16 cellular contexts compared by ENCODE assay signal in genomic region chr18:23827681-23828080, GRCh38.
DNase-seq lines count a peak whose midpoint lies in the region; ATAC-seq and TF ChIP-seq lines count a peak whose summit lies in the region.
"Had no signal": no experiment of that assay in that cellular context is flagged by ENCODE, and none has a peak within 500 bp of the region (broad histone marks: within the 10 kb centered on the region; RNA-seq: fewer than 3 reads in every experiment).

No MANE protein-coding gene starts in this region.

- TF ChIP-seq EP300 in Ishikawa (IDR thresholded peaks at IDR 0.05; ENCODE audit: borderline replicate concordance) (peak; percentile 70; the same call in 1 of the 2 replicates), upper lobe of left lung (IDR thresholded peaks at IDR 0.05) (no peak)

- H3K4me1 Mint-ChIP-seq in MCF 10A (ENCODE audit: insufficient read depth, unreplicated experiment) (peaks cover 52% of the 10 kb centered on the region), chondrocyte (ENCODE audit: low read depth) (peaks cover 39% of the 10 kb centered on the region)

- no peak for TF ChIP-seq POLR2A in upper lobe of left lung (IDR thresholded peaks at IDR 0.05)

- intact Hi-C loops in MCF 10A (cut with micrococcal nuclease): no loop called here

- H3K27ac Mint-ChIP-seq in MCF 10A (ENCODE audit: low read depth, unreplicated experiment) (peak overlapping the region; percentile 90), chondrocyte (ENCODE audit: unreplicated experiment) (no peak overlapping the region)

- H3K4me3 ChIP-seq in ACC112 (ENCODE audit: low read depth, low read length): no peak overlapping the region
- no peak overlapping the region for H3K4me3 ChIP-seq in upper lobe of left lung
- H3K4me3 ChIP-seq in coronary artery: no peak overlapping the region
- H3K4me3 ChIP-seq: SJSA1 had no signal

- no peaks in the 10 kb centered on the region for H3K9me3 ChIP-seq in upper lobe of left lung
- H3K9me3 ChIP-seq: SJSA1 had no signal

- H3K36me3 ChIP-seq in ACC112 (ENCODE audit: insufficient read depth, low read length) (no peaks in the 10 kb centered on the region), upper lobe of left lung (no peaks in the 10 kb centered on the region)
- H3K36me3 ChIP-seq: SJSA1 had no signal

- no peak for TF ChIP-seq RAD21 in Ishikawa (IDR thresholded peaks at IDR 0.05; ENCODE audit: low read depth)

- no peaks in the 10 kb centered on the region for H3K27me3 ChIP-seq in ACC112 (ENCODE audit: insufficient read depth, low read length)
- no peaks in the 10 kb centered on the region for H3K27me3 ChIP-seq in upper lobe of left lung

- H3K9me3 Mint-ChIP-seq in MCF 10A (ENCODE audit: unreplicated experiment): no peaks in the 10 kb centered on the region
- no peaks in the 10 kb centered on the region for H3K9me3 Mint-ChIP-seq in chondrocyte (ENCODE audit: low read depth)
- H3K9me3 Mint-ChIP-seq: activated CD4-positive, alpha-beta memory T cell treated with anti-CD3 and anti-CD28 coated beads for 36 hours had no signal

- H3K27ac ChIP-seq in ACC112 (ENCODE audit: low read depth, low read length): peak overlapping the region; percentile 51
- no peak overlapping the region for H3K27ac ChIP-seq in upper lobe of left lung
- no peak overlapping the region for H3K27ac ChIP-seq in coronary artery

- CTCF ChIA-PET in MCF 10A (lab: Yijun Ruan, JAX): interaction anchor here (0.5 to 1.1 kb wide), 3 partner anchors 14 to 199 kb away, joined by 3 to 4 read pairs (median 3); no protein-coding TSS in a partner anchor

- WGBS in upper lobe of left lung, 2 donors: 86 to 89% methylated on average over 4 of the region's 4 CpGs

- ATAC-seq in upper lobe of left lung (ENCODE audit: low FRiP score in 2 of 2): no peak

- H3K4me1 ChIP-seq in ACC112 (ENCODE audit: control insufficient read depth, insufficient read depth, low read length, unreplicated experiment) (peaks cover 38% of the 10 kb centered on the region), upper lobe of left lung (peaks cover 0 to 6% (median 2%) of the 10 kb centered on the region in 4 donors)
- H3K4me1 ChIP-seq: SJSA1 had no signal

- H3K27me3 Mint-ChIP-seq in MCF 10A (ENCODE audit: insufficient read depth, unreplicated experiment) (no peaks in the 10 kb centered on the region), chondrocyte (ENCODE audit: low read depth) (no peaks in the 10 kb centered on the region)

- no peaks in the 10 kb centered on the region for H3K79me2 ChIP-seq in ACC112 (ENCODE audit: control insufficient read depth, insufficient read depth, low read length, unreplicated experiment)

- TF ChIP-seq CTCF in MCF 10A (IDR thresholded peaks at IDR 0.05; ENCODE audit: unreplicated experiment) (no peak), chondrocyte (IDR thresholded peaks at IDR 0.05) (no peak), upper lobe of left lung (IDR thresholded peaks at IDR 0.05) (no peak), coronary artery (IDR thresholded peaks at IDR 0.05) (no peak)

- no peak overlapping the region for H2AFZ ChIP-seq in ACC112 (ENCODE audit: low read length, unreplicated experiment)

- POLR2A ChIA-PET in MCF 10A (lab: Yijun Ruan, JAX): interaction anchor here (0.5 to 8.6 kb wide), 13 partner anchors 12 to 350 kb away, joined by 3 to 170 read pairs (median 5); no protein-coding TSS in a partner anchor

- BruUV-seq in MCF 10A (replicated peaks; lab: Mats Ljungman, UMichigan): no TSS peak

- H3K36me3 Mint-ChIP-seq in MCF 10A (ENCODE audit: insufficient read depth, unreplicated experiment): no peaks in the 10 kb centered on the region
- no peaks in the 10 kb centered on the region for H3K36me3 Mint-ChIP-seq in chondrocyte (ENCODE audit: low read depth)
- H3K36me3 Mint-ChIP-seq: activated CD4-positive, alpha-beta memory T cell treated with anti-CD3 and anti-CD28 coated beads for 36 hours had no signal

- peak overlapping the region; percentile 48 for H3K4me3 Mint-ChIP-seq in MCF 10A (ENCODE audit: unreplicated experiment)
- no peak overlapping the region for H3K4me3 Mint-ChIP-seq in chondrocyte (ENCODE audit: unreplicated experiment)
- H3K4me3 Mint-ChIP-seq: activated CD4-positive, alpha-beta memory T cell treated with anti-CD3 and anti-CD28 coated beads for 36 hours had no signal

- DNase-seq in MCF 10A (ENCODE audit: unreplicated experiment): peak; percentile 82
- DNase-seq in left kidney (ENCODE audit: low read depth, low spot score): peak; percentile 68
- no peak for DNase-seq in chondrocyte (ENCODE audit: low spot score)
- no peak for DNase-seq in activated gamma-delta T cell (lab: John Stamatoyannopoulos, UW)
- no peak for DNase-seq in upper lobe of left lung
- DNase-seq in coronary artery (ENCODE audit: low spot score): no peak
- DNase-seq: amygdala, COR-L47, midbrain, NCI-H1417 treated with DMSO at 0.1 percent for 48 hours, NCI-H2227 treated with DMSO at 0.1 percent for 48 hours, occipital lobe had no signal

TF ChIP-seq in Ishikawa, 13 proteins besides CTCF, POLR2A, EP300 and RAD21:
- TF ChIP-seq FOXM1 (IDR thresholded peaks at IDR 0.05; ENCODE audit: borderline replicate concordance, low read depth) (0 out of 2 replicates have a peak, but pooled peaks have one; percentile 39), TAF1 (IDR thresholded peaks at IDR 0.05; ENCODE audit: low read depth) (0 out of 2 replicates have a peak, but pooled peaks have one; percentile 32), MAX (IDR thresholded peaks at IDR 0.05) (peak; percentile 61), TEAD4 (IDR thresholded peaks at IDR 0.05) (peak; percentile 85), ZBTB7A (IDR thresholded peaks at IDR 0.05; ENCODE audit: low read depth) (no peak), CEBPB (IDR thresholded peaks at IDR 0.05) (no peak), TCF12 (IDR thresholded peaks at IDR 0.05; ENCODE audit: low read depth) (0 out of 2 replicates have a peak, but pooled peaks have one; percentile 45), EGR1 (IDR thresholded peaks at IDR 0.05) (no peak), NFIC (IDR thresholded peaks at IDR 0.05) (peak; percentile 47), YY1 (IDR thresholded peaks at IDR 0.05; ENCODE audit: low read depth) (no peak)
TF ChIP-seq in Ishikawa: peak in this region for 6.

Comparison
In these comparisons a context has a peak if more than half of its experiments do, and no peak if none do; other contexts are left out.
1. DNase-seq: peak in MCF 10A (single experiment) and left kidney (single experiment); none in chondrocyte (single experiment), activated gamma-delta T cell (single experiment), upper lobe of left lung (0 of 2) and coronary artery (single experiment).